Comparison of ENCODE assay signal across 1 cellular context in the genomic region with DNA sequence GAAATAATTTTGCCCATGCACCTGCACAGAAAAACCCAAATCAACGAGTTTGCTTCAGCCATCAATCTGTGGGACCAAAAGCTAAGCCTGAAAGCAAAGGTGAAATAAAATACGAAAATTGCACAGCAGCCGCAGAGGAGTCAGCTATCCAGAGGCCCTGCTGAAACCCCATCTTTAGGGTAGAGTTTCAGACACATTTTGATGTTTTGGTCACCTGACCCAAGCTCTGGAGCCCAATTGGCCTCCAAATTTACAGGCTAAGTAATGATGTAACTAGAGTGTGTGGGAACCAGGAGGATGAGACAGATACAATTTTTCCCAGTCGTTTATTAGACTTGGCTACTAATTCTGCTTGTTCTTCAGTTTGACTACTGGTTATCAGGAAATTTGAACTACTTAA.
TF ChIP-seq lines count a peak whose summit lies in the region.

No MANE protein-coding gene starts in this region.

TF ChIP-seq in GM23338, 12 proteins besides CTCF, POLR2A, EP300 and RAD21:
- TF ChIP-seq, protein P1, sequence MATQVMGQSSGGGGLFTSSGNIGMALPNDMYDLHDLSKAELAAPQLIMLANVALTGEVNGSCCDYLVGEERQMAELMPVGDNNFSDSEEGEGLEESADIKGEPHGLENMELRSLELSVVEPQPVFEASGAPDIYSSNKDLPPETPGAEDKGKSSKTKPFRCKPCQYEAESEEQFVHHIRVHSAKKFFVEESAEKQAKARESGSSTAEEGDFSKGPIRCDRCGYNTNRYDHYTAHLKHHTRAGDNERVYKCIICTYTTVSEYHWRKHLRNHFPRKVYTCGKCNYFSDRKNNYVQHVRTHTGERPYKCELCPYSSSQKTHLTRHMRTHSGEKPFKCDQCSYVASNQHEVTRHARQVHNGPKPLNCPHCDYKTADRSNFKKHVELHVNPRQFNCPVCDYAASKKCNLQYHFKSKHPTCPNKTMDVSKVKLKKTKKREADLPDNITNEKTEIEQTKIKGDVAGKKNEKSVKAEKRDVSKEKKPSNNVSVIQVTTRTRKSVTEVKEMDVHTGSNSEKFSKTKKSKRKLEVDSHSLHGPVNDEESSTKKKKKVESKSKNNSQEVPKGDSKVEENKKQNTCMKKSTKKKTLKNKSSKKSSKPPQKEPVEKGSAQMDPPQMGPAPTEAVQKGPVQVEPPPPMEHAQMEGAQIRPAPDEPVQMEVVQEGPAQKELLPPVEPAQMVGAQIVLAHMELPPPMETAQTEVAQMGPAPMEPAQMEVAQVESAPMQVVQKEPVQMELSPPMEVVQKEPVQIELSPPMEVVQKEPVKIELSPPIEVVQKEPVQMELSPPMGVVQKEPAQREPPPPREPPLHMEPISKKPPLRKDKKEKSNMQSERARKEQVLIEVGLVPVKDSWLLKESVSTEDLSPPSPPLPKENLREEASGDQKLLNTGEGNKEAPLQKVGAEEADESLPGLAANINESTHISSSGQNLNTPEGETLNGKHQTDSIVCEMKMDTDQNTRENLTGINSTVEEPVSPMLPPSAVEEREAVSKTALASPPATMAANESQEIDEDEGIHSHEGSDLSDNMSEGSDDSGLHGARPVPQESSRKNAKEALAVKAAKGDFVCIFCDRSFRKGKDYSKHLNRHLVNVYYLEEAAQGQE (IDR thresholded peaks at IDR 0.05; ENCODE audit: unreplicated experiment) = no peak
- TF ChIP-seq EZH2phosphoT487 (IDR thresholded peaks at IDR 0.05; ENCODE audit: unreplicated experiment) = no peak
- TF ChIP-seq JUNB (IDR thresholded peaks at IDR 0.05; ENCODE audit: unreplicated experiment) = no peak
- no peak for TF ChIP-seq POLR2AphosphoS5 (IDR thresholded peaks at IDR 0.05; ENCODE audit: low read depth)
- TF ChIP-seq ZNF331 (CRISPR knock-in tag; IDR thresholded peaks at IDR 0.05; ENCODE audit: low read depth) = no peak
- no peak for TF ChIP-seq NANOG (IDR thresholded peaks at IDR 0.05; ENCODE audit: borderline replicate concordance)
